24 cellular contexts compared by ENCODE assay signal in the genomic region with DNA sequence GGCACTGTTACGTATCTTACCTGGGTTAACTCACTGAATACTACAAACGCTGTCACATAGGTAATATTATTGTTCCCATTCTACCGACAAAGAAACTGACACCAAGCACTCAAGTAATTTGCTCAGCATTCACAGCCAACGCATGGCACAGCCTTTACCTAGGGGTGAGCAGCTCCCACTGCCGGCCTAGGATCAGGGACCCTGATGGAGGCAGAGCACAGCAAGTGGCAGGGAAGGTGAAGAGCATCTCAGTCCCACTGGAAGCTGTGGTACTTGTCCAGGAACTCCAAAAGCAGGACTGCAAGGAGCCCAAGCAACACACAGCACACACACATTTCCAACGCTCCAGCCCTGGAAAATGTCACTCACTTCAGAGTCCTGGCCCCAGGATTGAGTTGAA.
"Had no signal": no experiment of that assay in that cellular context is flagged by ENCODE, and none has a peak within 500 bp of the region (broad histone marks: within the 10 kb centered on the region; RNA-seq: fewer than 3 reads in every experiment).

No MANE protein-coding gene starts in this region.

- H3K27ac ChIP-seq: HL-60, SJSA1, SK-N-MC had no signal

- H3K4me3 ChIP-seq: MG63, SJSA1, SK-N-MC had no signal

- H3K9me3 ChIP-seq: MG63, SJSA1 had no signal

- FAIRE-seq: RCC 7860 had no signal

- H3K4me1 ChIP-seq: SJSA1 had no signal

- H3K36me3 ChIP-seq: MG63, SJSA1 had no signal

- DNase-seq: IMR-90, Karpas-422, KG1, MG63, NCI-H1092, NCI-H1105 treated with DMSO at 0.1 percent for 48 hours, NCI-H1417 treated with DMSO at 0.1 percent for 48 hours, NCI-H146, NCI-H1694 treated with DMSO at 0.1 percent for 48 hours, NCI-H1930, NCI-H2081, NCI-H2171, NCI-H226, NCI-H446, NCI-H510A, NCI-H524 treated with DMSO at 0.1 percent for 48 hours, NCI-H774, Right ventricle myocardium superior, RPMI8226, SIG-M5 had no signal

- H3K27me3 ChIP-seq: MG63, SJSA1 had no signal
